In the genomic region with DNA sequence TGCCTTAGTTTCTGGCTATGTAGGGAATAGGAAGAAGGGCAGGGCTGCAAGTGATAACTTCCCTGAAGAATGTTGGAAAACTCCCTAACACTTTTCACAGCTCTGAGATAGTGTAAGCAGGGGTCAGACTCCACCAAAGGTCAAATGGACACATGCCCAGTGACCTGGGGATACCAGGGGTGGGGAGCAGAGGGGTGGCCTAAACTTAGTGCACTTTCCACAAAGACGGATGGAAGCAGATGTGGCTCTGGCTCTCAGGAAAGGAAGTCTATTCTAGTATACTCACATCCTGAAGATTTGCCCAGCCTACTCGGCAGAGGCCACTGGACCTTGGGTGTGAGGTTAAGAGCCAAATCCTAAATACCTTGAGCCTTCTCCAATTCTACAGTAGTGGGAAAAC, we compare ENCODE assay signal across 16 cellular contexts.
DNase-seq lines count a peak whose midpoint lies in the region; ATAC-seq and TF ChIP-seq lines count a peak whose summit lies in the region.
"Had no signal": no experiment of that assay in that cellular context is flagged by ENCODE, and none has a peak within 500 bp of the region (broad histone marks: within the 10 kb centered on the region; RNA-seq: fewer than 3 reads in every experiment).

No MANE protein-coding gene starts in this region.

- no peak for TF ChIP-seq EP300 in esophagus muscularis mucosa (IDR thresholded peaks at IDR 0.05)

- in situ Hi-C loops in gastrocnemius medialis (cut with MboI; ENCODE audit: low sequenced_read_pairs in 4 of 4), result no loop called here

- H3K27ac Mint-ChIP-seq in activated CD4-positive, alpha-beta memory T cell treated with anti-CD3 and anti-CD28 coated beads for 36 hours, result no peak overlapping the region
- H3K27ac Mint-ChIP-seq: activated CD4-positive, alpha-beta T cell treated with anti-CD3 and anti-CD28 coated beads, Interleukin-2, amount 10 ng/mL, durations not matched to agents 24 days and 14 days; activated naive CD8-positive, alpha-beta T cell treated with anti-CD3 and anti-CD28 coated beads, Interleukin-2, amount 50 U/mL, for 24 hours; activated T-helper 17 cell treated with anti-CD3 and anti-CD28 coated beads, Interleukin-2, amount 50 U/mL, for 72 hours; T-cell had no signal

- intact Hi-C loops in esophagus muscularis mucosa (cut with DNase I) (no loop called here), gastrocnemius medialis (cut with DNase I; ENCODE audit: low total_unique reads) (no loop called here)
- intact Hi-C loops in activated CD4-positive, alpha-beta memory T cell treated with anti-CD3 and anti-CD28 coated beads for 36 hours (cut with micrococcal nuclease), result no loop called here

- H3K4me1 ChIP-seq in esophagus muscularis mucosa, result no peaks in the 10 kb centered on the region
- H3K4me1 ChIP-seq in gastrocnemius medialis, result peaks cover 21 to 25% of the 10 kb centered on the region in 2 donors

- H3K4me3 Mint-ChIP-seq in activated CD4-positive, alpha-beta memory T cell treated with anti-CD3 and anti-CD28 coated beads for 36 hours, result no peak overlapping the region
- H3K4me3 Mint-ChIP-seq: activated CD4-positive, alpha-beta T cell treated with anti-CD3 and anti-CD28 coated beads, Interleukin-2, amount 10 ng/mL, durations not matched to agents 24 days and 14 days; activated naive CD8-positive, alpha-beta T cell treated with anti-CD3 and anti-CD28 coated beads, Interleukin-2, amount 50 U/mL, for 24 hours; activated T-helper 17 cell treated with anti-CD3 and anti-CD28 coated beads, Interleukin-2, amount 50 U/mL, for 72 hours; T-cell had no signal

- H3K9me3 ChIP-seq in MG63 (no peaks in the 10 kb centered on the region), esophagus muscularis mucosa (no peaks in the 10 kb centered on the region), gastrocnemius medialis (no peaks in the 10 kb centered on the region)
- H3K9me3 ChIP-seq: neutrophil, suprapubic skin had no signal

- no peak for TF ChIP-seq CTCF in esophagus muscularis mucosa (IDR thresholded peaks at IDR 0.05)
- TF ChIP-seq CTCF in gastrocnemius medialis (IDR thresholded peaks at IDR 0.05 in 4 of 5, conservative IDR thresholded peaks at IDR 0.05 in 1 of 5), result no peak
- TF ChIP-seq CTCF in foreskin fibroblast (IDR thresholded peaks at IDR 0.05; ENCODE audit: low read depth, low read length), result no peak

- no peaks in the 10 kb centered on the region for H3K9me3 Mint-ChIP-seq in activated CD4-positive, alpha-beta memory T cell treated with anti-CD3 and anti-CD28 coated beads for 36 hours
- H3K9me3 Mint-ChIP-seq: activated CD4-positive, alpha-beta T cell treated with anti-CD3 and anti-CD28 coated beads, Interleukin-2, amount 10 ng/mL, durations not matched to agents 24 days and 14 days had no signal

- TF ChIP-seq POLR2A in esophagus muscularis mucosa (IDR thresholded peaks at IDR 0.05; ENCODE audit: low read depth) (no peak), gastrocnemius medialis (IDR thresholded peaks at IDR 0.05) (no peak)

- 63% methylated on average over 2 of the region's 2 CpGs for WGBS in esophagus muscularis mucosa

- H3K36me3 Mint-ChIP-seq in activated CD4-positive, alpha-beta memory T cell treated with anti-CD3 and anti-CD28 coated beads for 36 hours, result no peaks in the 10 kb centered on the region
- H3K36me3 Mint-ChIP-seq: T-cell had no signal

- CTCF ChIA-PET in activated CD4-positive, alpha-beta memory T cell treated with anti-CD3 and anti-CD28 coated beads for 36 hours (lab: Charles Lee), result no interaction called here

- H3K27me3 ChIP-seq in MG63 (no peaks in the 10 kb centered on the region), esophagus muscularis mucosa (no peaks in the 10 kb centered on the region), gastrocnemius medialis (no peaks in the 10 kb centered on the region)
- H3K27me3 ChIP-seq: neutrophil, suprapubic skin had no signal

- ATAC-seq in left lobe of liver, result peak; percentile 41
- peak; percentile 34 to 55 for ATAC-seq in gastrocnemius medialis
- no peak for ATAC-seq in GM21619 (IDR thresholded peaks at IDR 0.05; ENCODE audit: unreplicated experiment)
- ATAC-seq in GM18517 (IDR thresholded peaks at IDR 0.05; ENCODE audit: unreplicated experiment), result no peak
- ATAC-seq: activated naive CD8-positive, alpha-beta T cell treated with anti-CD3 and anti-CD28 coated beads, Interleukin-2, amount 50 U/mL, for 24 hours; activated T-helper 17 cell treated with anti-CD3 and anti-CD28 coated beads, Interleukin-2, amount 50 U/mL, for 72 hours; T-cell had no signal

- H3K36me3 ChIP-seq in MG63, result no peaks in the 10 kb centered on the region
- no peaks in the 10 kb centered on the region for H3K36me3 ChIP-seq in esophagus muscularis mucosa
- no peaks in the 10 kb centered on the region for H3K36me3 ChIP-seq in gastrocnemius medialis
- H3K36me3 ChIP-seq: neutrophil, suprapubic skin had no signal

- DNase-seq in MG63 (peak; percentile 5), esophagus muscularis mucosa (ENCODE audit: extremely low spot score) (no peak), left lobe of liver (ENCODE audit: low spot score) (no peak), gastrocnemius medialis (peak in 1 of 2 donors; percentile 43), foreskin fibroblast (no peak)
- DNase-seq in activated CD4-positive, alpha-beta memory T cell treated with anti-CD3 and anti-CD28 coated beads for 36 hours, result no peak
- DNase-seq: ACHN; activated CD4-positive, alpha-beta T cell treated with anti-CD3 and anti-CD28 coated beads, Interleukin-2, amount 10 ng/mL, durations not matched to agents 24 days and 14 days; activated naive CD8-positive, alpha-beta T cell treated with anti-CD3 and anti-CD28 coated beads, Interleukin-2, amount 50 U/mL, for 24 hours; C1 segment of cervical spinal cord; T-cell had no signal

- POLR2A ChIA-PET in activated CD4-positive, alpha-beta memory T cell treated with anti-CD3 and anti-CD28 coated beads for 36 hours (lab: Charles Lee), result no interaction called here

- H3K4me1 Mint-ChIP-seq in activated CD4-positive, alpha-beta memory T cell treated with anti-CD3 and anti-CD28 coated beads for 36 hours (ENCODE audit: low read depth), result no peaks in the 10 kb centered on the region
- H3K4me1 Mint-ChIP-seq: activated CD4-positive, alpha-beta T cell treated with anti-CD3 and anti-CD28 coated beads, Interleukin-2, amount 10 ng/mL, durations not matched to agents 24 days and 14 days; activated naive CD8-positive, alpha-beta T cell treated with anti-CD3 and anti-CD28 coated beads, Interleukin-2, amount 50 U/mL, for 24 hours; activated T-helper 17 cell treated with anti-CD3 and anti-CD28 coated beads, Interleukin-2, amount 50 U/mL, for 72 hours; T-cell had no signal

- H3K4me3 ChIP-seq in MG63, result no peak overlapping the region
- peak overlapping the region in 1 of 4 donors; percentile 25 for H3K4me3 ChIP-seq in esophagus muscularis mucosa
- peak overlapping the region in 3 of 4 donors; percentile 6 to 36 (median 17) for H3K4me3 ChIP-seq in gastrocnemius medialis
- H3K4me3 ChIP-seq in foreskin fibroblast (ENCODE audit: low read depth in 1 of 2, low read length in 2 of 2), result no peak overlapping the region
- H3K4me3 ChIP-seq: suprapubic skin had no signal

- H3K27ac ChIP-seq in esophagus muscularis mucosa (replicated peaks in 1 of 4) (peak overlapping the region in 3 of 4 donors; percentile 4 to 46 (median 28)), gastrocnemius medialis (peak overlapping the region in 3 of 4 donors; percentile 45 to 66 (median 47))
- H3K27ac ChIP-seq: neutrophil, suprapubic skin had no signal

- no peaks in the 10 kb centered on the region for H3K27me3 Mint-ChIP-seq in activated CD4-positive, alpha-beta memory T cell treated with anti-CD3 and anti-CD28 coated beads for 36 hours
- H3K27me3 Mint-ChIP-seq: activated CD4-positive, alpha-beta T cell treated with anti-CD3 and anti-CD28 coated beads, Interleukin-2, amount 10 ng/mL, durations not matched to agents 24 days and 14 days had no signal

Comparison
In these comparisons a context has a peak if more than half of its experiments do, and no peak if none do; other contexts are left out.
1. H3K4me3 ChIP-seq: peak in gastrocnemius medialis (3 of 4); none in MG63 (single experiment) and foreskin fibroblast (0 of 2).
2. ATAC-seq: peak in left lobe of liver (single experiment) and gastrocnemius medialis (2 of 2); none in GM21619 (single experiment) and GM18517 (single experiment).